ENCODE assay signal across 1 cellular context in genomic region chr1:151762941-151763921, GRCh38.
A peak's percentile ranks its signal among the peaks of the same experiment; 100 is the strongest.
TF ChIP-seq lines count a peak whose summit lies in the region.

MRPL9 (minus strand) TSS chr1:151763496; CDS start chr1:151763479, 17 bp downstream.

TF ChIP-seq in K562, 482 proteins besides CTCF, POLR2A, EP300 and RAD21 (continued from another document and continues in another):
- TF ChIP-seq, protein P1, sequence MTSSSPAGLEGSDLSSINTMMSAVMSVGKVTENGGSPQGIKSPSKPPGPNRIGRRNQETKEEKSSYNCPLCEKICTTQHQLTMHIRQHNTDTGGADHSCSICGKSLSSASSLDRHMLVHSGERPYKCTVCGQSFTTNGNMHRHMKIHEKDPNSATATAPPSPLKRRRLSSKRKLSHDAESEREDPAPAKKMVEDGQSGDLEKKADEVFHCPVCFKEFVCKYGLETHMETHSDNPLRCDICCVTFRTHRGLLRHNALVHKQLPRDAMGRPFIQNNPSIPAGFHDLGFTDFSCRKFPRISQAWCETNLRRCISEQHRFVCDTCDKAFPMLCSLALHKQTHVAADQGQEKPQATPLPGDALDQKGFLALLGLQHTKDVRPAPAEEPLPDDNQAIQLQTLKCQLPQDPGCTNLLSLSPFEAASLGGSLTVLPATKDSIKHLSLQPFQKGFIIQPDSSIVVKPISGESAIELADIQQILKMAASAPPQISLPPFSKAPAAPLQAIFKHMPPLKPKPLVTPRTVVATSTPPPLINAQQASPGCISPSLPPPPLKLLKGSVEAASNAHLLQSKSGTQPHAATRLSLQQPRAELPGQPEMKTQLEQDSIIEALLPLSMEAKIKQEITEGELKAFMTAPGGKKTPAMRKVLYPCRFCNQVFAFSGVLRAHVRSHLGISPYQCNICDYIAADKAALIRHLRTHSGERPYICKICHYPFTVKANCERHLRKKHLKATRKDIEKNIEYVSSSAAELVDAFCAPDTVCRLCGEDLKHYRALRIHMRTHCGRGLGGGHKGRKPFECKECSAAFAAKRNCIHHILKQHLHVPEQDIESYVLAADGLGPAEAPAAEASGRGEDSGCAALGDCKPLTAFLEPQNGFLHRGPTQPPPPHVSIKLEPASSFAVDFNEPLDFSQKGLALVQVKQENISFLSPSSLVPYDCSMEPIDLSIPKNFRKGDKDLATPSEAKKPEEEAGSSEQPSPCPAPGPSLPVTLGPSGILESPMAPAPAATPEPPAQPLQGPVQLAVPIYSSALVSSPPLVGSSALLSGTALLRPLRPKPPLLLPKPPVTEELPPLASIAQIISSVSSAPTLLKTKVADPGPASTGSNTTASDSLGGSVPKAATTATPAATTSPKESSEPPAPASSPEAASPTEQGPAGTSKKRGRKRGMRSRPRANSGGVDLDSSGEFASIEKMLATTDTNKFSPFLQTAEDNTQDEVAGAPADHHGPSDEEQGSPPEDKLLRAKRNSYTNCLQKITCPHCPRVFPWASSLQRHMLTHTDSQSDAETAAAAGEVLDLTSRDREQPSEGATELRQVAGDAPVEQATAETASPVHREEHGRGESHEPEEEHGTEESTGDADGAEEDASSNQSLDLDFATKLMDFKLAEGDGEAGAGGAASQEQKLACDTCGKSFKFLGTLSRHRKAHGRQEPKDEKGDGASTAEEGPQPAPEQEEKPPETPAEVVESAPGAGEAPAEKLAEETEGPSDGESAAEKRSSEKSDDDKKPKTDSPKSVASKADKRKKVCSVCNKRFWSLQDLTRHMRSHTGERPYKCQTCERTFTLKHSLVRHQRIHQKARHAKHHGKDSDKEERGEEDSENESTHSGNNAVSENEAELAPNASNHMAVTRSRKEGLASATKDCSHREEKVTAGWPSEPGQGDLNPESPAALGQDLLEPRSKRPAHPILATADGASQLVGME (CRISPR knock-in tag; IDR thresholded peaks at IDR 0.05), result peak; percentile 43; the same call in 1 of the 2 replicates
- TF ChIP-seq NFRKB (IDR thresholded peaks at IDR 0.05; ENCODE audit: low read depth) (peak; percentile 77), ZNF282 (CRISPR knock-in tag; IDR thresholded peaks at IDR 0.05) (no peak), HDAC2 (IDR thresholded peaks at IDR 0.05) (peak; percentile 38; the same call in 1 of the 2 replicates), HCFC1 (IDR thresholded peaks at IDR 0.05; ENCODE audit: low read depth, low read length) (peak; percentile 85), PYGO2 (tag; IDR thresholded peaks at IDR 0.05) (no peak), TRIM28 (IDR thresholded peaks at IDR 0.05) (0 out of 2 replicates have a peak, but pooled peaks have one; percentile 41), ELF2 (CRISPR knock-in tag; IDR thresholded peaks at IDR 0.05) (0 out of 2 replicates have a peak, but pooled peaks have one; percentile 23), BMI1 (IDR thresholded peaks at IDR 0.05; ENCODE audit: low read length) (no peak), RBFOX2 (IDR thresholded peaks at IDR 0.05; ENCODE audit: low read depth, low read length) (peak; percentile 96), ATF3 (IDR thresholded peaks at IDR 0.05) (peak; percentile 40; the same call in 1 of the 2 replicates), ATF3 (CRISPR knock-in tag; conservative IDR thresholded peaks at IDR 0.05) (no peak), ETV5 (CRISPR knock-in tag; IDR thresholded peaks at IDR 0.05; ENCODE audit: low read depth) (peak; percentile 71), EP400 (IDR thresholded peaks at IDR 0.05) (peak; percentile 75), MEIS2 (IDR thresholded peaks at IDR 0.05; ENCODE audit: partially characterized antibody) (no peak), ZFP36 (IDR thresholded peaks at IDR 0.05; ENCODE audit: low read depth, low read length, partially characterized antibody) (no peak), TRIM24 (IDR thresholded peaks at IDR 0.05) (0 out of 4 replicates have a peak, but pooled peaks of 1 of the 2 experiments have one; percentile 12), ZFX (CRISPR knock-in tag; IDR thresholded peaks at IDR 0.05) (peak; percentile 91), ZNF57 (CRISPR knock-in tag; IDR thresholded peaks at IDR 0.05) (0 out of 2 replicates have a peak, but pooled peaks have one; percentile 47), FOXJ2 (tag; IDR thresholded peaks at IDR 0.05) (no peak), SAFB (IDR thresholded peaks at IDR 0.05; ENCODE audit: borderline replicate concordance, low read depth, low read length) (no peak), ZBTB2 (IDR thresholded peaks at IDR 0.05) (0 out of 2 replicates have a peak, but pooled peaks have one; percentile 43), XRCC3 (IDR thresholded peaks at IDR 0.05) (no peak), MCM7 (IDR thresholded peaks at IDR 0.05) (no peak), ZNF589 (CRISPR knock-in tag; IDR thresholded peaks at IDR 0.05; ENCODE audit: low read depth) (peak; percentile 72; the same call in 1 of the 2 replicates), CHD4 (IDR thresholded peaks at IDR 0.05; ENCODE audit: insufficient read depth, insufficient replicate concordance, low read depth, low read length, poor library complexity, severe bottlenecking) (no peak), YY1 (IDR thresholded peaks at IDR 0.05; ENCODE audit: borderline replicate concordance in 1 of 3, control insufficient read depth in 1 of 3, extremely low read depth in 1 of 3, insufficient read depth in 3 of 3, insufficient read length in 1 of 3, insufficient replicate concordance in 2 of 3, low read depth in 1 of 3, low read length in 2 of 3) (peak; percentile 88 to 98 (median 96)), TEAD4 (IDR thresholded peaks at IDR 0.05; ENCODE audit: low read length) (0 out of 2 replicates have a peak, but pooled peaks have one; percentile 9), TEAD4 (CRISPR knock-in tag; IDR thresholded peaks at IDR 0.05; ENCODE audit: borderline replicate concordance) (no peak), FIP1L1 (IDR thresholded peaks at IDR 0.05; ENCODE audit: low read depth, low read length, poor library complexity, severe bottlenecking) (no peak), GABPB1 (CRISPR knock-in tag; IDR thresholded peaks at IDR 0.05) (peak; percentile 79), NR2C1 (IDR thresholded peaks at IDR 0.05) (no peak), NR2C1 (tag; IDR thresholded peaks at IDR 0.05) (no peak; the same call in 1 of the 2 replicates), SMC3 (conservative IDR thresholded peaks at IDR 0.05; ENCODE audit: insufficient read depth, low read depth, low read length) (no peak), ESRRA (IDR thresholded peaks at IDR 0.05; ENCODE audit: borderline replicate concordance, low read depth) (peak; percentile 43), ETS1 (conservative IDR thresholded peaks at IDR 0.05; ENCODE audit: control insufficient read depth, low read depth, low read length) (peak; percentile 76), NFE2L1 (tag; IDR thresholded peaks at IDR 0.05; ENCODE audit: borderline replicate concordance, low read depth) (no peak), NCOA2 (IDR thresholded peaks at IDR 0.05; ENCODE audit: partially characterized antibody in 2 of 2) (peak in 1 of 2 experiments; percentile 96), ZBTB43 (CRISPR knock-in tag; IDR thresholded peaks at IDR 0.05) (no peak), POLR2AphosphoS2 (IDR thresholded peaks at IDR 0.05; ENCODE audit: low read length) (no peak), DLX4 (CRISPR knock-in tag; IDR thresholded peaks at IDR 0.05) (no peak), NRF1 (conservative IDR thresholded peaks at IDR 0.05 in 1 of 2, IDR thresholded peaks at IDR 0.05 in 1 of 2) (peak; percentile 32 to 43; a peak in 3 of 4 replicates)
- TF ChIP-seq, protein P2, sequence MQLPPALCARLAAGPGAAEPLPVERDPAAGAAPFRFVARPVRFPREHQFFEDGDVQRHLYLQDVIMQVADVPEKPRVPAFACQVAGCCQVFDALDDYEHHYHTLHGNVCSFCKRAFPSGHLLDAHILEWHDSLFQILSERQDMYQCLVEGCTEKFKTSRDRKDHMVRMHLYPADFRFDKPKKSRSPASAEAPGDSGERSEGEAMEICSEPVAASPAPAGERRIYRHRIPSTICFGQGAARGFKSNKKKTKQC (CRISPR knock-in tag; IDR thresholded peaks at IDR 0.05), result peak; percentile 70; the same call in 1 of the 2 replicates
- TF ChIP-seq, protein P3, sequence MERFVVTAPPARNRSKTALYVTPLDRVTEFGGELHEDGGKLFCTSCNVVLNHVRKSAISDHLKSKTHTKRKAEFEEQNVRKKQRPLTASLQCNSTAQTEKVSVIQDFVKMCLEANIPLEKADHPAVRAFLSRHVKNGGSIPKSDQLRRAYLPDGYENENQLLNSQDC (CRISPR knock-in tag; IDR thresholded peaks at IDR 0.05), result peak; percentile 28; the same call in 1 of the 2 replicates
- TF ChIP-seq, protein P4, sequence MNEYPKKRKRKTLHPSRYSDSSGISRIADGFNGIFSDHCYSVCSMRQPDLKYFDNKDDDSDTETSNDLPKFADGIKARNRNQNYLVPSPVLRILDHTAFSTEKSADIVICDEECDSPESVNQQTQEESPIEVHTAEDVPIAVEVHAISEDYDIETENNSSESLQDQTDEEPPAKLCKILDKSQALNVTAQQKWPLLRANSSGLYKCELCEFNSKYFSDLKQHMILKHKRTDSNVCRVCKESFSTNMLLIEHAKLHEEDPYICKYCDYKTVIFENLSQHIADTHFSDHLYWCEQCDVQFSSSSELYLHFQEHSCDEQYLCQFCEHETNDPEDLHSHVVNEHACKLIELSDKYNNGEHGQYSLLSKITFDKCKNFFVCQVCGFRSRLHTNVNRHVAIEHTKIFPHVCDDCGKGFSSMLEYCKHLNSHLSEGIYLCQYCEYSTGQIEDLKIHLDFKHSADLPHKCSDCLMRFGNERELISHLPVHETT (CRISPR knock-in tag; conservative IDR thresholded peaks at IDR 0.05 in 1 of 2, IDR thresholded peaks at IDR 0.05 in 1 of 2), result peak in 1 of 2 experiments; percentile 81; a peak in 2 of 4 replicates
- TF ChIP-seq, protein P5, sequence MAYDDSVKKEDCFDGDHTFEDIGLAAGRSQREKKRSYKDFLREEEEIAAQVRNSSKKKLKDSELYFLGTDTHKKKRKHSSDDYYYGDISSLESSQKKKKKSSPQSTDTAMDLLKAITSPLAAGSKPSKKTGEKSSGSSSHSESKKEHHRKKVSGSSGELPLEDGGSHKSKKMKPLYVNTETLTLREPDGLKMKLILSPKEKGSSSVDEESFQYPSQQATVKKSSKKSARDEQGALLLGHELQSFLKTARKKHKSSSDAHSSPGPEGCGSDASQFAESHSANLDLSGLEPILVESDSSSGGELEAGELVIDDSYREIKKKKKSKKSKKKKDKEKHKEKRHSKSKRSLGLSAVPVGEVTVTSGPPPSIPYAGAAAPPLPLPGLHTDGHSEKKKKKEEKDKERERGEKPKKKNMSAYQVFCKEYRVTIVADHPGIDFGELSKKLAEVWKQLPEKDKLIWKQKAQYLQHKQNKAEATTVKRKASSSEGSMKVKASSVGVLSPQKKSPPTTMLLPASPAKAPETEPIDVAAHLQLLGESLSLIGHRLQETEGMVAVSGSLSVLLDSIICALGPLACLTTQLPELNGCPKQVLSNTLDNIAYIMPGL (CRISPR knock-in tag; IDR thresholded peaks at IDR 0.05), result 0 out of 2 replicates have a peak, but pooled peaks have one; percentile 57
- TF ChIP-seq, protein P6, sequence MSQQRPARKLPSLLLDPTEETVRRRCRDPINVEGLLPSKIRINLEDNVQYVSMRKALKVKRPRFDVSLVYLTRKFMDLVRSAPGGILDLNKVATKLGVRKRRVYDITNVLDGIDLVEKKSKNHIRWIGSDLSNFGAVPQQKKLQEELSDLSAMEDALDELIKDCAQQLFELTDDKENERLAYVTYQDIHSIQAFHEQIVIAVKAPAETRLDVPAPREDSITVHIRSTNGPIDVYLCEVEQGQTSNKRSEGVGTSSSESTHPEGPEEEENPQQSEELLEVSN (IDR thresholded peaks at IDR 0.05; ENCODE audit: borderline replicate concordance in 1 of 2, extremely low read depth in 1 of 2, insufficient read depth in 1 of 2, insufficient read length in 1 of 2, low read depth in 1 of 2, low read length in 1 of 2, poor library complexity in 1 of 2, severe bottlenecking in 1 of 2), result peak in 1 of 2 experiments; percentile 47
